ENCODE assay signal across 11 cellular contexts in genomic region chr21:37546949-37547614, GRCh38.
DNase-seq lines count a peak whose midpoint lies in the region; ATAC-seq, FAIRE-seq and TF ChIP-seq lines count a peak whose summit lies in the region.
"Had no signal": no experiment of that assay in that cellular context is flagged by ENCODE, and none has a peak within 500 bp of the region (broad histone marks: within the 10 kb centered on the region; RNA-seq: fewer than 3 reads in every experiment).

No MANE protein-coding gene starts in this region.

- H3K4me1 Mint-ChIP-seq in natural killer cell, result peaks cover 27 to 33% of the 10 kb centered on the region in 2 donors

- ATAC-seq in IMR-90 (ENCODE audit: low read depth), result no peak; the same call in 1 of the 2 replicates
- no peak for ATAC-seq in GM12878
- peak; percentile 68 to 87 (median 87) for ATAC-seq in natural killer cell
- ATAC-seq in HepG2, result no peak

- no peaks in the 10 kb centered on the region for H3K79me1 ChIP-seq in IMR-90 (ENCODE audit: low read depth in 1 of 2, low read length in 2 of 2)

- H3K27me3 Mint-ChIP-seq in natural killer cell (ENCODE audit: low read depth in 2 of 2), result peaks cover 0 to 11% of the 10 kb centered on the region in 2 donors

- H3K4me1 ChIP-seq in IMR-90 (ENCODE audit: control insufficient read depth, insufficient read depth, low read length) (peaks cover 5% of the 10 kb centered on the region; the same call in 1 of the 2 replicates), GM12878 (ENCODE audit: control insufficient read depth, insufficient read depth, low read length) (peaks cover 5% of the 10 kb centered on the region; the same call in 1 of the 2 replicates), HepG2 (ENCODE audit: insufficient read depth, low read length) (peaks cover 17% of the 10 kb centered on the region)

- H2AFZ ChIP-seq in IMR-90 (replicated peaks; ENCODE audit: low read length, poor library complexity) (peak overlapping the region; percentile 46), GM12878 (ENCODE audit: control insufficient read depth, low read depth, low read length) (peak overlapping the region; percentile 30), HepG2 (ENCODE audit: low read length) (no peak overlapping the region)

- no peaks in the 10 kb centered on the region for H3K79me2 ChIP-seq in GM12878 (ENCODE audit: control insufficient read depth, insufficient read depth, low read length)
- H3K79me2 ChIP-seq in HepG2 (ENCODE audit: insufficient read depth, low read length), result no peaks in the 10 kb centered on the region

- H3K18ac ChIP-seq in IMR-90 (ENCODE audit: low read depth, low read length), result no peak overlapping the region

- H3K4ac ChIP-seq in IMR-90 (ENCODE audit: low read depth, low read length), result no peak overlapping the region

- WGBS in IMR-90 (ENCODE audit: extremely low coverage in 2 of 2, insufficient read length in 1 of 2), 2 experiments, result no CpG with 5 or more reads among the region's 23 CpGs
- 48% methylated on average over 23 of the region's 23 CpGs for WGBS in GM12878 (ENCODE audit: insufficient coverage, insufficient replicate concordance, low lambda C conversion rate, missing lambda C conversion rate)
- 56% methylated on average over 23 of the region's 23 CpGs for WGBS in HepG2 (ENCODE audit: low lambda C conversion rate)

- no peak for TF ChIP-seq RAD21 in IMR-90 (IDR thresholded peaks at IDR 0.05; ENCODE audit: low read length)
- TF ChIP-seq RAD21 in GM12878 (IDR thresholded peaks at IDR 0.05; ENCODE audit: insufficient read depth, low read depth, low read length), result no peak
- TF ChIP-seq RAD21 in HepG2 (CRISPR knock-in tag; IDR thresholded peaks at IDR 0.05), result no peak

- FAIRE-seq in GM12878 (lab: Jason Lieb, UNC) (peak; percentile 59), HepG2 (lab: Jason Lieb, UNC) (no peak)

- dilution Hi-C loops in IMR-90 (cut with HindIII; ENCODE audit: low sequenced_read_pairs, unreplicated experiment), result no loop called here

- peaks cover 2 to 9% of the 10 kb centered on the region in 2 donors for H3K9me3 Mint-ChIP-seq in natural killer cell

- H3K4me2 ChIP-seq in IMR-90 (ENCODE audit: low read depth, low read length) (no peak overlapping the region), GM12878 (ENCODE audit: control insufficient read depth, insufficient read depth) (peak overlapping the region; percentile 22; the same call in 1 of the 2 replicates), HepG2 (ENCODE audit: low read depth, low read length) (no peak overlapping the region)
- H3K4me2 ChIP-seq: KMS-11 had no signal

- no peak overlapping the region for H2BK5ac ChIP-seq in IMR-90 (ENCODE audit: low read depth, low read length, poor library complexity, severe bottlenecking)

- H4K5ac ChIP-seq in IMR-90 (ENCODE audit: low read depth, low read length), result no peak overlapping the region

- no peak overlapping the region for H4K8ac ChIP-seq in IMR-90 (ENCODE audit: low read depth in 2 of 2, low read length in 2 of 2)

- H2BK20ac ChIP-seq in IMR-90 (ENCODE audit: low read depth, low read length), result no peak overlapping the region

- H3K4me3 ChIP-seq in IMR-90 (ENCODE audit: insufficient read depth, low read depth, low read length) (no peak overlapping the region), GM12878 (no peak overlapping the region), HepG2 (replicated peaks in 1 of 3; ENCODE audit: insufficient read depth in 1 of 3, low read depth in 2 of 3, low read length in 3 of 3) (no peak overlapping the region), brain microvascular endothelial cell (ENCODE audit: low read depth, low read length) (no peak overlapping the region)

- SMC1A ChIA-PET in GM12878 (lab: Charles Lee; ENCODE audit: uncharacterized antibody, unreplicated experiment), result interaction anchor here (0.8 kb wide), 1 partner anchor 9 kb away, joined by 4 read pairs; no protein-coding TSS in a partner anchor

- CTCF ChIA-PET in IMR-90 (lab: Yijun Ruan, JAX) (no interaction called here), GM12878 (lab: Yijun Ruan, JAX) (no interaction called here), HepG2 (lab: Yijun Ruan, JAX; ENCODE audit: low intra/inter-chr PET ratio, low total read pairs) (no interaction called here)

- no peak overlapping the region for H3K27ac ChIP-seq in IMR-90 (ENCODE audit: insufficient read depth, low read length)
- no peak overlapping the region for H3K27ac ChIP-seq in GM12878 (ENCODE audit: control insufficient read depth, insufficient read depth)
- H3K27ac ChIP-seq in HepG2 (ENCODE audit: extremely low read length, insufficient read depth, low read length), result no peak overlapping the region
- no peak overlapping the region for H3K27ac ChIP-seq in brain microvascular endothelial cell
- H3K27ac ChIP-seq: KMS-11 had no signal

- no peak overlapping the region for H3K56ac ChIP-seq in IMR-90 (ENCODE audit: extremely low read depth, insufficient read depth, low read length)

- no TSS peak for BruUV-seq in IMR-90 (replicated peaks; lab: Mats Ljungman, UMichigan)
- BruUV-seq in GM12878 (replicated peaks; lab: Mats Ljungman, UMichigan), result no TSS peak
- no TSS peak for BruUV-seq in HepG2 (replicated peaks; lab: Mats Ljungman, UMichigan)

- RAD21 ChIA-PET in GM12878 (lab: Charles Lee; ENCODE audit: unreplicated experiment), result no interaction called here

- POLR2A ChIA-PET in IMR-90 (lab: Charles Lee; ENCODE audit: unreplicated experiment) (no interaction called here), GM12878 (lab: Charles Lee) (no interaction called here), HepG2 (lab: Yijun Ruan, JAX) (no interaction called here)

- no peak overlapping the region for H3K14ac ChIP-seq in IMR-90 (replicated peaks; ENCODE audit: low read depth, low read length)

- DNase-seq in Caki2 (ENCODE audit: low read depth), result peak; percentile 84
- DNase-seq in IMR-90, result no peak
- no peak for DNase-seq in GM12878 (ENCODE audit: low read depth, low spot score)
- DNase-seq in natural killer cell, result no peak
- DNase-seq in HepG2 (ENCODE audit: low spot score), result no peak
- no peak for DNase-seq in SIG-M5 (lab: John Stamatoyannopoulos, UW)
- no peak for DNase-seq in brain microvascular endothelial cell
- DNase-seq in T-helper 9 cell, result no peak
- DNase-seq: activated CD4-positive, alpha-beta T cell treated with anti-CD3 and anti-CD28 coated beads, Interleukin-2, amount 10 ng/mL, durations not matched to agents 24 days and 14 days; foreskin melanocyte had no signal

- H2BK15ac ChIP-seq in IMR-90 (ENCODE audit: low read depth, low read length), result no peak overlapping the region

- H3K9me3 ChIP-seq in IMR-90 (ENCODE audit: control insufficient read depth, insufficient read depth, low read length) (no peaks in the 10 kb centered on the region), GM12878 (replicated peaks; ENCODE audit: control insufficient read depth, insufficient read depth, low read length) (no peaks in the 10 kb centered on the region; the same call in 2 of the 3 replicates), HepG2 (ENCODE audit: low read length) (no peaks in the 10 kb centered on the region)

- no peak overlapping the region for H4K91ac ChIP-seq in IMR-90 (ENCODE audit: insufficient read depth, low read depth, low read length)

- peaks cover 11% of the 10 kb centered on the region for H3K36me3 Mint-ChIP-seq in natural killer cell

- TF ChIP-seq CTCF in IMR-90 (conservative IDR thresholded peaks at IDR 0.05; ENCODE audit: low read depth, low read length) (no peak), GM12878 (IDR thresholded peaks at IDR 0.05 in 2 of 3, conservative IDR thresholded peaks at IDR 0.05 in 1 of 3; ENCODE audit: control insufficient read depth in 2 of 3, extremely low read depth in 1 of 3, insufficient read depth in 1 of 3, low read depth in 3 of 3, low read length in 3 of 3) (no peak), natural killer cell (IDR thresholded peaks at IDR 0.05) (no peak), HepG2 (CRISPR knock-in tag; IDR thresholded peaks at IDR 0.05) (no peak), brain microvascular endothelial cell (IDR thresholded peaks at IDR 0.05; ENCODE audit: low read depth, low read length, missing control alignments) (no peak)

- H2AK5ac ChIP-seq in IMR-90 (ENCODE audit: low read depth, low read length), result no peak overlapping the region

- peak overlapping the region; percentile 66 to 78 for H3K27ac Mint-ChIP-seq in natural killer cell
- H3K27ac Mint-ChIP-seq: activated CD4-positive, alpha-beta T cell treated with anti-CD3 and anti-CD28 coated beads, Interleukin-2, amount 10 ng/mL, durations not matched to agents 24 days and 14 days had no signal

- no peak overlapping the region for H3K23ac ChIP-seq in IMR-90 (ENCODE audit: low read depth, low read length)

- H3K36me3 ChIP-seq in IMR-90 (ENCODE audit: control insufficient read depth, insufficient read depth, low read length) (no peaks in the 10 kb centered on the region), GM12878 (ENCODE audit: control insufficient read depth in 2 of 2, insufficient read depth in 2 of 2, low read length in 1 of 2) (no peaks in the 10 kb centered on the region), HepG2 (replicated peaks in 1 of 2; ENCODE audit: control insufficient read depth in 1 of 2, insufficient read depth in 2 of 2, low read length in 2 of 2) (no peaks in the 10 kb centered on the region), brain microvascular endothelial cell (replicated peaks) (no peaks in the 10 kb centered on the region)

- intact Hi-C loops in IMR-90 (cut with micrococcal nuclease) (no loop called here), GM12878 (cut with micrococcal nuclease; ENCODE audit: unreplicated experiment) (no loop called here), natural killer cell (cut with micrococcal nuclease) (no loop called here), HepG2 (cut with micrococcal nuclease; ENCODE audit: unreplicated experiment) (no loop called here)

- no peak overlapping the region for H2BK120ac ChIP-seq in IMR-90 (ENCODE audit: low read depth, low read length)

- H3K9me1 ChIP-seq in IMR-90 (ENCODE audit: insufficient read depth, low read length), result no peaks in the 10 kb centered on the region

- no peak for TF ChIP-seq POLR2A in IMR-90 (IDR thresholded peaks at IDR 0.05; ENCODE audit: low read depth, low read length)
- TF ChIP-seq POLR2A in GM12878 (IDR thresholded peaks at IDR 0.05; ENCODE audit: low read depth, low read length), result no peak
- TF ChIP-seq POLR2A in HepG2 (IDR thresholded peaks at IDR 0.05; ENCODE audit: insufficient read depth in 1 of 2, low read depth in 2 of 2, low read length in 2 of 2), result no peak

- in situ Hi-C loops in Caki2 (cut with HindIII; ENCODE audit: low pct_unique_long_range_greater_than_20kb, low sequenced_read_pairs), result no loop called here
- in situ Hi-C loops in IMR-90 (cut with MboI; ENCODE audit: low sequenced_read_pairs), result no loop called here
- in situ Hi-C loops in GM12878 (cut with MboI), result no loop called here
- in situ Hi-C loops in HepG2 (cut with HindIII; ENCODE audit: extremely low pct_ligation_motif_present, low pct_unique_long_range_greater_than_20kb), result no loop called here
- in situ Hi-C loops in brain microvascular endothelial cell (cut with HindIII; ENCODE audit: low pct_ligation_motif_present, low sequenced_read_pairs), result no loop called here

- peak overlapping the region; percentile 73 for H3K4me3 Mint-ChIP-seq in natural killer cell
- H3K4me3 Mint-ChIP-seq: activated CD4-positive, alpha-beta T cell treated with anti-CD3 and anti-CD28 coated beads, Interleukin-2, amount 10 ng/mL, durations not matched to agents 24 days and 14 days had no signal

- TF ChIP-seq EP300 in GM12878 (IDR thresholded peaks at IDR 0.05; ENCODE audit: borderline replicate concordance in 1 of 2, control insufficient read depth in 1 of 2, low read depth in 2 of 2, low read length in 2 of 2), result no peak
- TF ChIP-seq EP300 in HepG2 (IDR thresholded peaks at IDR 0.05; ENCODE audit: low read depth in 2 of 2, low read length in 2 of 2), result no peak
- no peak for TF ChIP-seq EP300 in HepG2 (CRISPR knock-in tag; IDR thresholded peaks at IDR 0.05; ENCODE audit: borderline replicate concordance)

- H4K20me1 ChIP-seq in IMR-90 (ENCODE audit: insufficient read depth, low read length) (no peaks in the 10 kb centered on the region), GM12878 (ENCODE audit: control insufficient read depth, insufficient read depth) (no peaks in the 10 kb centered on the region), HepG2 (ENCODE audit: insufficient read depth, low read length) (no peaks in the 10 kb centered on the region)

- no peaks in the 10 kb centered on the region; the same call in 1 of the 2 replicates for H3K27me3 ChIP-seq in IMR-90 (ENCODE audit: control insufficient read depth, insufficient read depth, low read length)
- H3K27me3 ChIP-seq in GM12878 (replicated peaks in 1 of 2; ENCODE audit: control insufficient read depth in 2 of 2, insufficient read depth in 2 of 2, low read length in 1 of 2), result no peaks in the 10 kb centered on the region; a peak in 1 of 4 replicates
- H3K27me3 ChIP-seq in HepG2 (ENCODE audit: control insufficient read depth in 1 of 2, insufficient read depth in 2 of 2, low read length in 2 of 2), result no peaks in the 10 kb centered on the region; a peak in 1 of 5 replicates
- no peaks in the 10 kb centered on the region for H3K27me3 ChIP-seq in brain microvascular endothelial cell (replicated peaks)

- no peak overlapping the region for H2AK9ac ChIP-seq in IMR-90 (replicated peaks; ENCODE audit: low read depth, low read length, poor library complexity)

- H3K9ac ChIP-seq in IMR-90 (ENCODE audit: low read depth, low read length), result no peak overlapping the region
- H3K9ac ChIP-seq in GM12878 (ENCODE audit: control insufficient read depth, insufficient read depth, low read length), result no peak overlapping the region
- no peak overlapping the region for H3K9ac ChIP-seq in HepG2 (ENCODE audit: insufficient read depth, low read depth, low read length)
- H3K9ac ChIP-seq: KMS-11 had no signal

Comparison
In these comparisons a context has a peak if more than half of its experiments do, and no peak if none do; other contexts are left out.
1. ATAC-seq: peak in natural killer cell (3 of 3); none in IMR-90 (single experiment), GM12878 (single experiment) and HepG2 (single experiment).